8 cellular contexts compared by ENCODE assay signal in the genomic region with DNA sequence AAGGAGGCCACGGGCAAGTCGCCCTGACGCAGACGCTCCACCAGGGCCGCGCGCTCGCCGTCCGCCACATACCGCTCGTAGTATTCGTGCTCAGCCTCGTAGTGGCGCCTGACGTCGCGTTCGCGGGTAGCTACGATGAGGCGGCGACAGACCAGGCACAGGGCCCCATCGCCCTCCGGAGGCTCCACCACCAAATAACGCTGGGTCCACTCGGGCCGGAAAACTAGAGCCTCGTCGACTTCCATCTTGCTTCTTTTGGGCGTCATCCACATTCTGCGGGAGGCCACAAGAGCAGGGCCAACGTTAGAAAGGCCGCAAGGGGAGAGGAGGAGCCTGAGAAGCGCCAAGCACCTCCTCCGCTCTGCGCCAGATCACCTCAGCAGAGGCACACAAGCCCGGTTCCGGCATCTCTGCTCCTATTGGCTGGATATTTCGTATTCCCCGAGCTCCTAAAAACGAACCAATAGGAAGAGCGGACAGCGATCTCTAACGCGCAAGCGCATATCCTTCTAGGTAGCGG. TPM values are rescaled to one million over a fixed set of nuclear protein-coding genes. Genes with fewer than 3 reads are reported as not detected.
A peak's percentile ranks its signal among the peaks of the same experiment; 100 is the strongest.
DNase-seq lines count a peak whose midpoint lies in the region; ATAC-seq and TF ChIP-seq lines count a peak whose summit lies in the region.

A gene (minus strand): TSS at position 326 of the 520 bp plus-strand sequence. CDS start 54 bp downstream, at position 272.

- no peaks in the 10 kb centered on the region for H3K9me3 Mint-ChIP-seq in MCF 10A (ENCODE audit: unreplicated experiment)

- H3K27ac Mint-ChIP-seq in MCF 10A (ENCODE audit: low read depth, unreplicated experiment) = no peak within 1 kb of the TSS

- POLR2A ChIA-PET in MCF 10A (lab: Yijun Ruan, JAX) = interaction anchor here (0.6 to 4.6 kb wide), 30 partner anchors 11 to 1269 kb away, joined by 3 to 32 read pairs (median 4); no protein-coding TSS in a partner anchor

- CTCF ChIA-PET in MCF 10A (lab: Yijun Ruan, JAX) = interaction anchor here (0.6 to 2.3 kb wide), 10 partner anchors 35 to 264 kb away, joined by 3 to 11 read pairs (median 3); no protein-coding TSS in a partner anchor

- H3K4me3 ChIP-seq in Jurkat, Clone E6-1 (ENCODE audit: low read length) = peak within 1 kb of the TSS; percentile 82

- peaks cover 7% of the 10 kb centered on the region for H3K4me1 Mint-ChIP-seq in MCF 10A (ENCODE audit: insufficient read depth, unreplicated experiment)

- H3K4me3 Mint-ChIP-seq in MCF 10A (ENCODE audit: unreplicated experiment) = no peak within 1 kb of the TSS

- TF ChIP-seq CTCF in GM10266 (IDR thresholded peaks at IDR 0.05; ENCODE audit: control insufficient read depth, insufficient read depth, low read depth, missing control alignments) (peak; percentile 25), MCF 10A (IDR thresholded peaks at IDR 0.05; ENCODE audit: unreplicated experiment) (peak; percentile 14), subcutaneous adipose tissue (IDR thresholded peaks at IDR 0.05; ENCODE audit: low read depth) (no peak)

- peaks cover 49% of the 10 kb centered on the region for H3K36me3 Mint-ChIP-seq in MCF 10A (ENCODE audit: insufficient read depth, unreplicated experiment)

- ATAC-seq in GM21576 (IDR thresholded peaks at IDR 0.05; ENCODE audit: unreplicated experiment) (peak; percentile 85), left colon (peak; percentile 87)

- intact Hi-C loops in MCF 10A (cut with micrococcal nuclease) (loop anchor here (1.0 kb wide), 2 partner anchors 181 to 220 kb away; a partner anchor contains a TSS), left colon (cut with DNase I, micrococcal nuclease) (no loop called here)

- no peaks in the 10 kb centered on the region for H3K27me3 Mint-ChIP-seq in MCF 10A (ENCODE audit: insufficient read depth, unreplicated experiment)

- BruUV-seq in MCF 10A (replicated peaks; lab: Mats Ljungman, UMichigan) = no TSS peak

- DNase-seq in GM10266 (ENCODE audit: extremely low spot score) = peak; percentile 95
- DNase-seq in Jurkat, Clone E6-1 (ENCODE audit: low read depth, low spot score) = no peak
- DNase-seq in MCF 10A (ENCODE audit: unreplicated experiment) = peak; percentile 100
- no peak for DNase-seq in left colon
- no peak for DNase-seq in Kasumi-1 (lab: John Stamatoyannopoulos, UW)
- DNase-seq in NAMALWA (ENCODE audit: low spot score) = no peak

RNA-seq across cellular contexts. Expression of the gene that starts here (rescaled TPM):
- 14.6 TPM for polyA plus RNA-seq in Jurkat, Clone E6-1 (2012; ENCODE audit: insufficient read depth, insufficient read length)
- total RNA-seq in MCF 10A (2022) = 12.0 and 12.9 TPM in 2 replicates
- total RNA-seq in left colon = 10 to 100 TPM; 11.8 to 12.1 TPM
- total RNA-seq in subcutaneous adipose tissue = 10 to 100 TPM; 11.2 to 15.2 (median 11.8) TPM

Comparison
In these comparisons a context has a peak if more than half of its experiments do, and no peak if none do; other contexts are left out.
1. DNase-seq: peak in GM10266 (single experiment) and MCF 10A (single experiment); none in Jurkat, Clone E6-1 (single experiment), left colon (0 of 2), Kasumi-1 (0 of 2) and NAMALWA (single experiment).